19 cellular contexts compared by ENCODE assay signal in the genomic region with DNA sequence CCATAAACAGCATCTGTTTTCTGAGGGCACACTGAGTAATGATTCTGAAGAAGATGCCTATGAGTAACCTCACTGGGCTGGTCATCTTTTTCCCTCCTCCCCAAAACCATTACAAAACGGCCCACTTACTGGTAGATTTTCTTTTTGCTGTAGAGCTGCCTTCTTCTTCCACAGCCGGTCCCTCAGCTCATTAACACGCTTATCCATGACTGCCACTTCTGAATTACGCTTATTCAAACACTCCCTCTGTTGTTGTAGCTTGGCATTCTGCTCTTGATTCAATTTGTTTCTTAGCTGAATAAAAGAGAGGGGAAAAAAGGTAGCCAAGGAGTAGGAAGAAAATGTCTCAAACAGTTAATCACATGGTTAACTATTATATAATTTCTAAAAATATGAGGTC.
"Had no signal": no experiment of that assay in that cellular context is flagged by ENCODE, and none has a peak within 500 bp of the region (broad histone marks: within the 10 kb centered on the region; RNA-seq: fewer than 3 reads in every experiment).

No MANE protein-coding gene starts in this region.

- H3K4me1 ChIP-seq: lower lobe of right lung, spleen, suprapubic skin, upper lobe of left lung had no signal

- H3K4me3 ChIP-seq: coronary artery, lower lobe of right lung, mucosa of descending colon, right lobe of liver, spleen, suprapubic skin, upper lobe of left lung had no signal

- H3K27me3 ChIP-seq: right lobe of liver, spleen, suprapubic skin, upper lobe of left lung had no signal

- H3K27ac ChIP-seq: coronary artery, lower lobe of right lung, right lobe of liver, spleen, suprapubic skin, upper lobe of left lung had no signal

- H3K9me3 ChIP-seq: lower lobe of right lung, mucosa of descending colon, right lobe of liver, spleen, suprapubic skin, upper lobe of left lung had no signal

- DNase-seq: activated CD4-positive, alpha-beta memory T cell treated with anti-CD3 and anti-CD28 coated beads for 36 hours; activated CD4-positive, CD25-positive, alpha-beta regulatory T cell treated with anti-CD3 and anti-CD28 coated beads, Interleukin-2, amount 50 U/mL, for 72 hours; activated gamma-delta T cell treated with Interleukin-2 at 50 U/mL for 16 hours; activated naive CD8-positive, alpha-beta T cell treated with anti-CD3 and anti-CD28 coated beads, Interleukin-2, amount 10 ng/mL, durations not matched to agents 7 days and 5 days; activated T-cell treated with anti-CD3 and anti-CD28 coated beads, Interleukin-2, amount 50 U/mL, for 48 hours; aorta; effector CD8-positive, alpha-beta T cell; left cardiac atrium; lower lobe of right lung; mucosa of descending colon; natural killer cell; right lobe of liver; spleen; stimulated activated CD4-positive, alpha-beta T cell treated with anti-CD3 and anti-CD28 coated beads, Interleukin-1b, Interleukin-23, amount 100 ng/mL, for 48 hours; stimulated activated naive B cell treated with anti-CD40 and anti-IgM and Interleukin-4, amounts not matched to agents 10 μg/mL and 1 μg/mL and 100 μg/mL, for 72 hours; SW 1271; upper lobe of left lung had no signal
